Comparison of ENCODE assay signal across 1 cellular context in the genomic region with DNA sequence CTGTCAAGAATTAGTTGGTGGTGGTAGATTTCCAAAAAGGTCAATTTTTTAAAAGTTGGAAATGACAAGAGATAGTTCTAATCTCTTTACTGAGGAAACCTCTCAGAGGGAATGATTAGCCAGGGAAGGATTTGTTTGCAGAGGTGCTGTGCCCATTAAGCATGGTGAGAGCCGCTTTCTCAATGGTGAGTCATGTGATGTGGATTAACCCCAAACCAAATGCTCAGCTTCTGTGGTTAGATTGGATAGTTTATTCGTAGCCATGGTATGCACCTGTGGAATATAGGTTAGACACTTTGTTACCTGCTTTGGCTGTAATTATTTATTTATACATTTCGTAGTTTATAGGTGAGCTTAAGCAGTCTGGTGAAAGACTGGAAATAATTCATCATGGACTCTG.
TF ChIP-seq lines count a peak whose summit lies in the region.

No MANE protein-coding gene starts in this region.

TF ChIP-seq in GM23338, 12 proteins besides CTCF, POLR2A, EP300 and RAD21:
- TF ChIP-seq, protein P1, sequence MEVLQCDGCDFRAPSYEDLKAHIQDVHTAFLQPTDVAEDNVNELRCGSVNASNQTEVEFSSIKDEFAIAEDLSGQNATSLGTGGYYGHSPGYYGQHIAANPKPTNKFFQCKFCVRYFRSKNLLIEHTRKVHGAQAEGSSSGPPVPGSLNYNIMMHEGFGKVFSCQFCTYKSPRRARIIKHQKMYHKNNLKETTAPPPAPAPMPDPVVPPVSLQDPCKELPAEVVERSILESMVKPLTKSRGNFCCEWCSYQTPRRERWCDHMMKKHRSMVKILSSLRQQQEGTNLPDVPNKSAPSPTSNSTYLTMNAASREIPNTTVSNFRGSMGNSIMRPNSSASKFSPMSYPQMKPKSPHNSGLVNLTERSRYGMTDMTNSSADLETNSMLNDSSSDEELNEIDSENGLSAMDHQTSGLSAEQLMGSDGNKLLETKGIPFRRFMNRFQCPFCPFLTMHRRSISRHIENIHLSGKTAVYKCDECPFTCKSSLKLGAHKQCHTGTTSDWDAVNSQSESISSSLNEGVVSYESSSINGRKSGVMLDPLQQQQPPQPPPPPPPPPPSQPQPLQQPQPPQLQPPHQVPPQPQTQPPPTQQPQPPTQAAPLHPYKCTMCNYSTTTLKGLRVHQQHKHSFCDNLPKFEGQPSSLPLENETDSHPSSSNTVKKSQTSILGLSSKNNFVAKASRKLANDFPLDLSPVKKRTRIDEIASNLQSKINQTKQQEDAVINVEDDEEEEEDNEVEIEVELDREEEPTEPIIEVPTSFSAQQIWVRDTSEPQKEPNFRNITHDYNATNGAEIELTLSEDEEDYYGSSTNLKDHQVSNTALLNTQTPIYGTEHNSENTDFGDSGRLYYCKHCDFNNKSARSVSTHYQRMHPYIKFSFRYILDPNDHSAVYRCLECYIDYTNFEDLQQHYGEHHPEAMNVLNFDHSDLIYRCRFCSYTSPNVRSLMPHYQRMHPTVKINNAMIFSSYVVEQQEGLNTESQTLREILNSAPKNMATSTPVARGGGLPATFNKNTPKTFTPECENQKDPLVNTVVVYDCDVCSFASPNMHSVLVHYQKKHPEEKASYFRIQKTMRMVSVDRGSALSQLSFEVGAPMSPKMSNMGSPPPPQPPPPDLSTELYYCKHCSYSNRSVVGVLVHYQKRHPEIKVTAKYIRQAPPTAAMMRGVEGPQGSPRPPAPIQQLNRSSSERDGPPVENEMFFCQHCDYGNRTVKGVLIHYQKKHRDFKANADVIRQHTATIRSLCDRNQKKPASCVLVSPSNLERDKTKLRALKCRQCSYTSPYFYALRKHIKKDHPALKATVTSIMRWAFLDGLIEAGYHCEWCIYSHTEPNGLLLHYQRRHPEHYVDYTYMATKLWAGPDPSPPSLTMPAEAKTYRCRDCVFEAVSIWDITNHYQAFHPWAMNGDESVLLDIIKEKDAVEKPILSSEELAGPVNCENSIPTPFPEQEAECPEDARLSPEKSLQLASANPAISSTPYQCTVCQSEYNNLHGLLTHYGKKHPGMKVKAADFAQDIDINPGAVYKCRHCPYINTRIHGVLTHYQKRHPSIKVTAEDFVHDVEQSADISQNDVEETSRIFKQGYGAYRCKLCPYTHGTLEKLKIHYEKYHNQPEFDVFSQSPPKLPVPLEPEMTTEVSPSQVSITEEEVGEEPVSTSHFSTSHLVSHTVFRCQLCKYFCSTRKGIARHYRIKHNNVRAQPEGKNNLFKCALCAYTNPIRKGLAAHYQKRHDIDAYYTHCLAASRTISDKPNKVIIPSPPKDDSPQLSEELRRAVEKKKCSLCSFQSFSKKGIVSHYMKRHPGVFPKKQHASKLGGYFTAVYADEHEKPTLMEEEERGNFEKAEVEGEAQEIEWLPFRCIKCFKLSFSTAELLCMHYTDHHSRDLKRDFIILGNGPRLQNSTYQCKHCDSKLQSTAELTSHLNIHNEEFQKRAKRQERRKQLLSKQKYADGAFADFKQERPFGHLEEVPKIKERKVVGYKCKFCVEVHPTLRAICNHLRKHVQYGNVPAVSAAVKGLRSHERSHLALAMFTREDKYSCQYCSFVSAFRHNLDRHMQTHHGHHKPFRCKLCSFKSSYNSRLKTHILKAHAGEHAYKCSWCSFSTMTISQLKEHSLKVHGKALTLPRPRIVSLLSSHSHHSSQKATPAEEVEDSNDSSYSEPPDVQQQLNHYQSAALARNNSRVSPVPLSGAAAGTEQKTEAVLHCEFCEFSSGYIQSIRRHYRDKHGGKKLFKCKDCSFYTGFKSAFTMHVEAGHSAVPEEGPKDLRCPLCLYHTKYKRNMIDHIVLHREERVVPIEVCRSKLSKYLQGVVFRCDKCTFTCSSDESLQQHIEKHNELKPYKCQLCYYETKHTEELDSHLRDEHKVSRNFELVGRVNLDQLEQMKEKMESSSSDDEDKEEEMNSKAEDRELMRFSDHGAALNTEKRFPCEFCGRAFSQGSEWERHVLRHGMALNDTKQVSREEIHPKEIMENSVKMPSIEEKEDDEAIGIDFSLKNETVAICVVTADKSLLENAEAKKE (CRISPR knock-in tag; IDR thresholded peaks at IDR 0.05) = no peak
- TF ChIP-seq, protein P2, sequence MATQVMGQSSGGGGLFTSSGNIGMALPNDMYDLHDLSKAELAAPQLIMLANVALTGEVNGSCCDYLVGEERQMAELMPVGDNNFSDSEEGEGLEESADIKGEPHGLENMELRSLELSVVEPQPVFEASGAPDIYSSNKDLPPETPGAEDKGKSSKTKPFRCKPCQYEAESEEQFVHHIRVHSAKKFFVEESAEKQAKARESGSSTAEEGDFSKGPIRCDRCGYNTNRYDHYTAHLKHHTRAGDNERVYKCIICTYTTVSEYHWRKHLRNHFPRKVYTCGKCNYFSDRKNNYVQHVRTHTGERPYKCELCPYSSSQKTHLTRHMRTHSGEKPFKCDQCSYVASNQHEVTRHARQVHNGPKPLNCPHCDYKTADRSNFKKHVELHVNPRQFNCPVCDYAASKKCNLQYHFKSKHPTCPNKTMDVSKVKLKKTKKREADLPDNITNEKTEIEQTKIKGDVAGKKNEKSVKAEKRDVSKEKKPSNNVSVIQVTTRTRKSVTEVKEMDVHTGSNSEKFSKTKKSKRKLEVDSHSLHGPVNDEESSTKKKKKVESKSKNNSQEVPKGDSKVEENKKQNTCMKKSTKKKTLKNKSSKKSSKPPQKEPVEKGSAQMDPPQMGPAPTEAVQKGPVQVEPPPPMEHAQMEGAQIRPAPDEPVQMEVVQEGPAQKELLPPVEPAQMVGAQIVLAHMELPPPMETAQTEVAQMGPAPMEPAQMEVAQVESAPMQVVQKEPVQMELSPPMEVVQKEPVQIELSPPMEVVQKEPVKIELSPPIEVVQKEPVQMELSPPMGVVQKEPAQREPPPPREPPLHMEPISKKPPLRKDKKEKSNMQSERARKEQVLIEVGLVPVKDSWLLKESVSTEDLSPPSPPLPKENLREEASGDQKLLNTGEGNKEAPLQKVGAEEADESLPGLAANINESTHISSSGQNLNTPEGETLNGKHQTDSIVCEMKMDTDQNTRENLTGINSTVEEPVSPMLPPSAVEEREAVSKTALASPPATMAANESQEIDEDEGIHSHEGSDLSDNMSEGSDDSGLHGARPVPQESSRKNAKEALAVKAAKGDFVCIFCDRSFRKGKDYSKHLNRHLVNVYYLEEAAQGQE (IDR thresholded peaks at IDR 0.05; ENCODE audit: unreplicated experiment) = no peak
- TF ChIP-seq CREB1 (CRISPR knock-in tag; IDR thresholded peaks at IDR 0.05; ENCODE audit: low read depth) (no peak), JUNB (IDR thresholded peaks at IDR 0.05; ENCODE audit: unreplicated experiment) (no peak), POLR2AphosphoS5 (IDR thresholded peaks at IDR 0.05; ENCODE audit: low read depth) (no peak), EZH2 (IDR thresholded peaks at IDR 0.05; ENCODE audit: low read depth, unreplicated experiment) (no peak), NANOG (IDR thresholded peaks at IDR 0.05; ENCODE audit: borderline replicate concordance) (no peak), STAT1 (IDR thresholded peaks at IDR 0.05; ENCODE audit: unreplicated experiment) (no peak), EZH2phosphoT487 (IDR thresholded peaks at IDR 0.05; ENCODE audit: unreplicated experiment) (no peak), ZNF114 (CRISPR knock-in tag; IDR thresholded peaks at IDR 0.05) (no peak), ZNF331 (CRISPR knock-in tag; IDR thresholded peaks at IDR 0.05; ENCODE audit: low read depth) (no peak)
- TF ChIP-seq, protein P3, sequence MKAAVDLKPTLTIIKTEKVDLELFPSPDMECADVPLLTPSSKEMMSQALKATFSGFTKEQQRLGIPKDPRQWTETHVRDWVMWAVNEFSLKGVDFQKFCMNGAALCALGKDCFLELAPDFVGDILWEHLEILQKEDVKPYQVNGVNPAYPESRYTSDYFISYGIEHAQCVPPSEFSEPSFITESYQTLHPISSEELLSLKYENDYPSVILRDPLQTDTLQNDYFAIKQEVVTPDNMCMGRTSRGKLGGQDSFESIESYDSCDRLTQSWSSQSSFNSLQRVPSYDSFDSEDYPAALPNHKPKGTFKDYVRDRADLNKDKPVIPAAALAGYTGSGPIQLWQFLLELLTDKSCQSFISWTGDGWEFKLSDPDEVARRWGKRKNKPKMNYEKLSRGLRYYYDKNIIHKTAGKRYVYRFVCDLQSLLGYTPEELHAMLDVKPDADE (IDR thresholded peaks at IDR 0.05) = no peak
